In genomic region chr6:55886185-55886836, GRCh38 we compare ENCODE assay signal across 8 cellular contexts. TPM values are rescaled to one million over a fixed set of nuclear protein-coding genes. Genes with fewer than 3 reads are reported as not detected.
DNase-seq lines count a peak whose midpoint lies in the region; ATAC-seq and TF ChIP-seq lines count a peak whose summit lies in the region.

No MANE protein-coding gene starts in this region.

- no peaks in the 10 kb centered on the region for H3K27me3 ChIP-seq in brain microvascular endothelial cell (replicated peaks)

- peak; percentile 55 for TF ChIP-seq CTCF in epithelial cell of proximal tubule (conservative IDR thresholded peaks at IDR 0.05; ENCODE audit: low read depth, low read length)
- peak; percentile 31 for TF ChIP-seq CTCF in retinal pigment epithelial cell (conservative IDR thresholded peaks at IDR 0.05; ENCODE audit: low read depth, low read length)
- TF ChIP-seq CTCF in brain microvascular endothelial cell (IDR thresholded peaks at IDR 0.05; ENCODE audit: low read depth, low read length, missing control alignments): no peak

- H3K36me3 ChIP-seq in brain microvascular endothelial cell (replicated peaks): no peaks in the 10 kb centered on the region

- no peak for TF ChIP-seq POLR2A in erythroblast (IDR thresholded peaks at IDR 0.05; ENCODE audit: low read length)

- H3K4me3 ChIP-seq in epithelial cell of proximal tubule (ENCODE audit: low read depth, low read length) (no peak overlapping the region), retinal pigment epithelial cell (ENCODE audit: low read length) (no peak overlapping the region), brain microvascular endothelial cell (ENCODE audit: low read depth, low read length) (no peak overlapping the region)

- H3K27ac ChIP-seq in brain microvascular endothelial cell: no peak overlapping the region

- no peak for ATAC-seq in HG02642 (IDR thresholded peaks at IDR 0.05; ENCODE audit: poor library complexity, unreplicated experiment)

- DNase-seq in NCI-H2196 (lab: John Stamatoyannopoulos, UW; ENCODE audit: unreplicated experiment) (peak; percentile 17), NCI-H2196 treated with DMSO at 0.1 percent for 48 hours (lab: John Stamatoyannopoulos, UW; ENCODE audit: unreplicated experiment) (no peak), NCI-H526 treated with DMSO at 0.1 percent for 48 hours (lab: John Stamatoyannopoulos, UW) (peak; percentile 12), epithelial cell of proximal tubule (ENCODE audit: low read depth) (no peak), retinal pigment epithelial cell (ENCODE audit: low read depth) (no peak), erythroblast (lab: John Stamatoyannopoulos, UW) (no peak), brain microvascular endothelial cell (no peak)

- in situ Hi-C loops in brain microvascular endothelial cell (cut with HindIII; ENCODE audit: low pct_ligation_motif_present, low sequenced_read_pairs): no loop called here

RNA-seq across cellular contexts. Expression of gene BMP5, which starts 10.9 kb away (rescaled TPM):
- total RNA-seq in epithelial cell of proximal tubule: 0.07 TPM in 1 of 2 replicates, not detected in the other

Comparison
In these comparisons a context has a peak if more than half of its experiments do, and no peak if none do; other contexts are left out.
1. DNase-seq: peak in NCI-H2196 (single experiment) and NCI-H526 treated with DMSO at 0.1 percent for 48 hours (single experiment); none in NCI-H2196 treated with DMSO at 0.1 percent for 48 hours (single experiment), epithelial cell of proximal tubule (single experiment), retinal pigment epithelial cell (single experiment), erythroblast (0 of 2) and brain microvascular endothelial cell (single experiment).